Comparison of ENCODE assay signal across 8 cellular contexts in the genomic region with DNA sequence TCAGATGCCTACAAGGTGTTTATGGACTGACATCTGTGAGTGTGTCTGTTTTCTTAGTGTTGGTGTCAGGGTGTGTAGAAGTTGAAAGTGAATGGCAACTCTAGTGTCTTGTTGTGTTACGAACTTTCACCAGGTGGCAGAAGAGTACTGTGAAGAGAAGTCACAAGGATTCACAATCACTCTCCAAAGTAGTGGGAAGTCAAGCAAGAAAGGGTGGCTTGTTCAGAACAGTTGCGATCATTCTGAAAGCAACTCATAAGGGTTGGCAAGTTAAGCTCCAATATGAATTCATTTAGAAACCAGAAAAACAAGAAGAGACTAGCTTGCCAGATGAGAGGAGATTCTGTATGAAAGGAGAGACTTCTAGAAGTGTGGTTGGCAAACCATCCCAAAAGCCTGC.
DNase-seq lines count a peak whose midpoint lies in the region; ATAC-seq and TF ChIP-seq lines count a peak whose summit lies in the region.

No MANE protein-coding gene starts in this region.

- no peaks in the 10 kb centered on the region for H3K36me3 Mint-ChIP-seq in dendritic cell treated with granulocyte-macrophage colony-stimulating factor and Interleukin-4, amounts not matched to agents 40 ng/mL and 50 ng/mL, for 4 days (ENCODE audit: low read depth)
- H3K36me3 Mint-ChIP-seq in mesothelial cell of epicardium = no peaks in the 10 kb centered on the region

- peaks cover 15% of the 10 kb centered on the region for H3F3A ChIP-seq in SK-N-SH (replicated peaks; ENCODE audit: insufficient read depth)

- H3K9ac ChIP-seq in SK-N-SH = no peak overlapping the region

- ATAC-seq in Right ventricle myocardium inferior = peak; percentile 75
- peak; percentile 75 for ATAC-seq in GM21529 (IDR thresholded peaks at IDR 0.05; ENCODE audit: unreplicated experiment)

- H3K27me3 Mint-ChIP-seq in dendritic cell treated with granulocyte-macrophage colony-stimulating factor and Interleukin-4, amounts not matched to agents 40 ng/mL and 50 ng/mL, for 4 days = peaks cover 47% of the 10 kb centered on the region
- H3K27me3 Mint-ChIP-seq in mesothelial cell of epicardium (ENCODE audit: low read depth) = no peaks in the 10 kb centered on the region

- H2AFZ ChIP-seq in SK-N-SH (ENCODE audit: low read depth) = peak overlapping the region; percentile 32

- H3K27me3 ChIP-seq in SK-N-SH (ENCODE audit: insufficient read depth) = no peaks in the 10 kb centered on the region

- no peak overlapping the region for H3K4me3 Mint-ChIP-seq in dendritic cell treated with granulocyte-macrophage colony-stimulating factor and Interleukin-4, amounts not matched to agents 40 ng/mL and 50 ng/mL, for 4 days
- H3K4me3 Mint-ChIP-seq in mesothelial cell of epicardium = no peak overlapping the region

- no peak overlapping the region; a peak in 1 of 4 replicates for H3K27ac ChIP-seq in SK-N-SH (ENCODE audit: low read depth in 2 of 2, low read length in 1 of 2)

- H3K9me2 ChIP-seq in SK-N-SH = no peaks in the 10 kb centered on the region

- no peaks in the 10 kb centered on the region for H3K79me2 ChIP-seq in SK-N-SH (ENCODE audit: insufficient read depth)

- POLR2A ChIA-PET in SK-N-SH (lab: Yijun Ruan, JAX) = no interaction called here

- peaks cover 34% of the 10 kb centered on the region for H3K4me1 Mint-ChIP-seq in dendritic cell treated with granulocyte-macrophage colony-stimulating factor and Interleukin-4, amounts not matched to agents 40 ng/mL and 50 ng/mL, for 4 days (ENCODE audit: low read depth)
- peaks cover 3% of the 10 kb centered on the region for H3K4me1 Mint-ChIP-seq in mesothelial cell of epicardium

- no peaks in the 10 kb centered on the region for H3K9me3 ChIP-seq in SK-N-SH

- TF ChIP-seq CTCF in SK-N-SH (IDR thresholded peaks at IDR 0.05) (peak; percentile 78), mesothelial cell of epicardium (IDR thresholded peaks at IDR 0.05; ENCODE audit: unreplicated experiment) (peak; percentile 47)

- TF ChIP-seq EP300 in SK-N-SH (IDR thresholded peaks at IDR 0.05; ENCODE audit: borderline replicate concordance in 1 of 2, low read depth in 1 of 2, low read length in 1 of 2) = no peak

- TF ChIP-seq RAD21 in SK-N-SH (IDR thresholded peaks at IDR 0.05; ENCODE audit: low read length) = peak; percentile 85

- no peak overlapping the region for H3K4me2 ChIP-seq in SK-N-SH

- H3K9me3 Mint-ChIP-seq in dendritic cell treated with granulocyte-macrophage colony-stimulating factor and Interleukin-4, amounts not matched to agents 40 ng/mL and 50 ng/mL, for 4 days = no peaks in the 10 kb centered on the region
- no peaks in the 10 kb centered on the region for H3K9me3 Mint-ChIP-seq in mesothelial cell of epicardium

- DNase-seq in Right ventricle myocardium inferior (ENCODE audit: missing footprints) = no peak
- no peak for DNase-seq in cardiac septum (ENCODE audit: low spot score)
- DNase-seq in HT-29 (ENCODE audit: low spot score) = peak; percentile 84
- DNase-seq in SK-N-SH = peak; percentile 22
- no peak for DNase-seq in mesothelial cell of epicardium (ENCODE audit: low spot score in 2 of 2, unreplicated experiment in 2 of 2)
- no peak for DNase-seq in stimulated activated naive CD4-positive, alpha-beta T cell treated with Interleukin-2 at 50 U/mL for 16 hours (lab: John Stamatoyannopoulos, UW)

- H3K4me1 ChIP-seq in SK-N-SH (ENCODE audit: control insufficient read depth in 1 of 2, insufficient read depth in 2 of 2, low read depth in 1 of 2, low read length in 1 of 2) = no peaks in the 10 kb centered on the region; a peak in 2 of 4 replicates

- no peaks in the 10 kb centered on the region for H4K20me1 ChIP-seq in SK-N-SH (ENCODE audit: insufficient read depth)

- no peak overlapping the region for H3K4me3 ChIP-seq in SK-N-SH (ENCODE audit: low read depth in 2 of 2, low read length in 1 of 2)

- 17% methylated on average over 2 of the region's 2 CpGs for WGBS in SK-N-SH (ENCODE audit: low lambda C conversion rate)

- intact Hi-C loops in Right ventricle myocardium inferior (cut with DNase I) = loop anchor here (5.0 to 10.0 kb wide), 3 partner anchors 72 to 1080 kb away; partner anchors contain the start of genes CENPL and DARS2
- intact Hi-C loops in cardiac septum (cut with DNase I) = loop anchor here (10.0 kb wide), 1 partner anchor 670 kb away; no protein-coding TSS in a partner anchor
- intact Hi-C loops in dendritic cell treated with granulocyte-macrophage colony-stimulating factor and Interleukin-4, amounts not matched to agents 40 ng/mL and 50 ng/mL, for 4 days (cut with micrococcal nuclease) = loop anchor here (1.0 to 10.0 kb wide), 7 partner anchors 80 to 2000 kb away; partner anchors contain the start of gene TNFSF18

- peak overlapping the region; percentile 37 for H3K27ac Mint-ChIP-seq in dendritic cell treated with granulocyte-macrophage colony-stimulating factor and Interleukin-4, amounts not matched to agents 40 ng/mL and 50 ng/mL, for 4 days
- no peak overlapping the region for H3K27ac Mint-ChIP-seq in mesothelial cell of epicardium

- H3K36me3 ChIP-seq in SK-N-SH (replicated peaks in 1 of 2; ENCODE audit: control insufficient read depth in 1 of 2, insufficient read depth in 2 of 2, low read length in 1 of 2) = no peaks in the 10 kb centered on the region

- CTCF ChIA-PET in SK-N-SH (lab: Yijun Ruan, JAX) = interaction anchor here (0.6 to 5.5 kb wide), 17 partner anchors 10 to 1099 kb away, joined by 3 to 72 read pairs (median 3); partner anchors contain the start of gene TNFSF4

TF ChIP-seq in SK-N-SH, 30 proteins besides CTCF, POLR2A, EP300 and RAD21:
- TF ChIP-seq, protein P1, sequence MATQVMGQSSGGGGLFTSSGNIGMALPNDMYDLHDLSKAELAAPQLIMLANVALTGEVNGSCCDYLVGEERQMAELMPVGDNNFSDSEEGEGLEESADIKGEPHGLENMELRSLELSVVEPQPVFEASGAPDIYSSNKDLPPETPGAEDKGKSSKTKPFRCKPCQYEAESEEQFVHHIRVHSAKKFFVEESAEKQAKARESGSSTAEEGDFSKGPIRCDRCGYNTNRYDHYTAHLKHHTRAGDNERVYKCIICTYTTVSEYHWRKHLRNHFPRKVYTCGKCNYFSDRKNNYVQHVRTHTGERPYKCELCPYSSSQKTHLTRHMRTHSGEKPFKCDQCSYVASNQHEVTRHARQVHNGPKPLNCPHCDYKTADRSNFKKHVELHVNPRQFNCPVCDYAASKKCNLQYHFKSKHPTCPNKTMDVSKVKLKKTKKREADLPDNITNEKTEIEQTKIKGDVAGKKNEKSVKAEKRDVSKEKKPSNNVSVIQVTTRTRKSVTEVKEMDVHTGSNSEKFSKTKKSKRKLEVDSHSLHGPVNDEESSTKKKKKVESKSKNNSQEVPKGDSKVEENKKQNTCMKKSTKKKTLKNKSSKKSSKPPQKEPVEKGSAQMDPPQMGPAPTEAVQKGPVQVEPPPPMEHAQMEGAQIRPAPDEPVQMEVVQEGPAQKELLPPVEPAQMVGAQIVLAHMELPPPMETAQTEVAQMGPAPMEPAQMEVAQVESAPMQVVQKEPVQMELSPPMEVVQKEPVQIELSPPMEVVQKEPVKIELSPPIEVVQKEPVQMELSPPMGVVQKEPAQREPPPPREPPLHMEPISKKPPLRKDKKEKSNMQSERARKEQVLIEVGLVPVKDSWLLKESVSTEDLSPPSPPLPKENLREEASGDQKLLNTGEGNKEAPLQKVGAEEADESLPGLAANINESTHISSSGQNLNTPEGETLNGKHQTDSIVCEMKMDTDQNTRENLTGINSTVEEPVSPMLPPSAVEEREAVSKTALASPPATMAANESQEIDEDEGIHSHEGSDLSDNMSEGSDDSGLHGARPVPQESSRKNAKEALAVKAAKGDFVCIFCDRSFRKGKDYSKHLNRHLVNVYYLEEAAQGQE (IDR thresholded peaks at IDR 0.05; ENCODE audit: low read depth, low read length) = 0 out of 2 replicates have a peak, but pooled peaks have one; percentile 22
- TF ChIP-seq TCF12 (IDR thresholded peaks at IDR 0.05) = peak; percentile 8; the same call in 1 of the 2 replicates
- TF ChIP-seq USF1 (IDR thresholded peaks at IDR 0.05; ENCODE audit: borderline replicate concordance, low read depth) = no peak
- TF ChIP-seq SMC3 (IDR thresholded peaks at IDR 0.05; ENCODE audit: low read depth, low read length) = peak; percentile 82
- no peak for TF ChIP-seq RXRA (IDR thresholded peaks at IDR 0.05; ENCODE audit: borderline replicate concordance, low read depth)
TF ChIP-seq in SK-N-SH: peak in this region for 3.

Comparison
In these comparisons a context has a peak if more than half of its experiments do, and no peak if none do; other contexts are left out.
1. DNase-seq: peak in HT-29 (single experiment) and SK-N-SH (single experiment); none in Right ventricle myocardium inferior (single experiment), cardiac septum (single experiment), mesothelial cell of epicardium (0 of 2) and stimulated activated naive CD4-positive, alpha-beta T cell treated with Interleukin-2 at 50 U/mL for 16 hours (single experiment).